In the genomic region with DNA sequence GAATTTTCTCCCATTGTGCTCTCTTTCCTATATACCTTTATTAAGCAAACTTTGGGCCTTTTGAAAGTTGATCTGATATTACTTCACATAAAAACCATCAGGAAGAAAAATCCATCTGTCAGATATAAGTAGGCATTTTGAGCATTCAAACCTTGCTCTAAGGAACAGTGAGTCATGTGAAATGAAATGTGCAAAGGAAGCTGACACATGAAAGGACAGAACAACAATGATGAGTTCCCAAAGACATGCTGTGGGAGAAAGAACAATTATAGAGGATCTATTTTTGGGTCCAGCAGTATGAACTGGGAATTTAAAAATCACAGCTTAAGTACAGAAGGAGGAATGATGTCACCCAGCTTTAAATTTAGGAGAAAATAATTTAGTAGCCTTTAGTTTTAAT, we compare ENCODE assay signal across 18 cellular contexts. TPM values are rescaled to one million over a fixed set of nuclear protein-coding genes. Genes with fewer than 3 reads are reported as not detected.
DNase-seq lines count a peak whose midpoint lies in the region; ATAC-seq, FAIRE-seq and TF ChIP-seq lines count a peak whose summit lies in the region.
"Had no signal": no experiment of that assay in that cellular context is flagged by ENCODE, and none has a peak within 500 bp of the region (broad histone marks: within the 10 kb centered on the region; RNA-seq: fewer than 3 reads in every experiment).

No MANE protein-coding gene starts in this region.

- H4K20me1 ChIP-seq in astrocyte (ENCODE audit: insufficient read depth, low read length) = no peaks in the 10 kb centered on the region

- no peaks in the 10 kb centered on the region for H3K9me3 ChIP-seq in breast epithelium
- H3K9me3 ChIP-seq in astrocyte (ENCODE audit: insufficient read depth, low read depth, low read length) = no peaks in the 10 kb centered on the region
- H3K9me3 ChIP-seq: SJCRH30 had no signal

- TF ChIP-seq CTCF in MCF 10A (IDR thresholded peaks at IDR 0.05; ENCODE audit: unreplicated experiment) (no peak), breast epithelium (IDR thresholded peaks at IDR 0.05) (no peak), astrocyte (IDR thresholded peaks at IDR 0.05; ENCODE audit: insufficient read depth, low read depth, low read length) (no peak), foreskin keratinocyte (conservative IDR thresholded peaks at IDR 0.05) (no peak)

- peak; percentile 99 for ATAC-seq in foreskin keratinocyte
- no peak for ATAC-seq in naive thymus-derived CD8-positive, alpha-beta T cell
- ATAC-seq: natural killer cell; stimulated activated naive CD8-positive, alpha-beta T cell treated with anti-CD3 and anti-CD28 coated beads, Interleukin-15, Interleukin-2, amounts not matched to agents 100 U/mL and 50 U/mL, for 24 hours had no signal

- H3K4me3 Mint-ChIP-seq in MCF 10A (ENCODE audit: unreplicated experiment) (no peak overlapping the region), astrocyte (ENCODE audit: unreplicated experiment) (peak overlapping the region; percentile 20)
- H3K4me3 Mint-ChIP-seq in naive thymus-derived CD8-positive, alpha-beta T cell = no peak overlapping the region
- H3K4me3 Mint-ChIP-seq: natural killer cell had no signal

- H3K27ac Mint-ChIP-seq in MCF 10A (ENCODE audit: low read depth, unreplicated experiment) = peak overlapping the region; percentile 6
- peak overlapping the region; percentile 0 for H3K27ac Mint-ChIP-seq in astrocyte (ENCODE audit: unreplicated experiment)
- no peak overlapping the region for H3K27ac Mint-ChIP-seq in naive thymus-derived CD8-positive, alpha-beta T cell
- H3K27ac Mint-ChIP-seq: natural killer cell had no signal

- peak overlapping the region; percentile 28 for H3K9ac ChIP-seq in astrocyte (ENCODE audit: low read length)

- CTCF ChIA-PET in MCF 10A (lab: Yijun Ruan, JAX) = interaction anchor here (1.1 to 1.4 kb wide), 2 partner anchors 18 to 151 kb away, joined by 5 to 6 read pairs; no protein-coding TSS in a partner anchor

- TF ChIP-seq POLR2A in breast epithelium (IDR thresholded peaks at IDR 0.05) = no peak

- FAIRE-seq in astrocyte (lab: Jason Lieb, UNC) = peak; percentile 93
- FAIRE-seq: colon, GM18507 had no signal

- H3K4me1 ChIP-seq in breast epithelium (no peaks in the 10 kb centered on the region), astrocyte (ENCODE audit: insufficient read depth, low read length) (peaks cover 13% of the 10 kb centered on the region), foreskin keratinocyte (peaks cover 23% of the 10 kb centered on the region)
- H3K4me1 ChIP-seq: SJCRH30 had no signal

- POLR2A ChIA-PET in MCF 10A (lab: Yijun Ruan, JAX) = no interaction called here
- POLR2A ChIA-PET in naive thymus-derived CD8-positive, alpha-beta T cell (lab: Charles Lee) = no interaction called here

- no peak overlapping the region for H2AFZ ChIP-seq in astrocyte (ENCODE audit: low read depth, low read length)

- H3K27ac ChIP-seq in breast epithelium = no peak overlapping the region
- peak overlapping the region; percentile 64 for H3K27ac ChIP-seq in astrocyte (ENCODE audit: low read depth, low read length)
- no peak overlapping the region for H3K27ac ChIP-seq in foreskin keratinocyte
- H3K27ac ChIP-seq: 22Rv1, SJCRH30 had no signal

- H3K4me2 ChIP-seq in astrocyte (ENCODE audit: low read length) = peak overlapping the region; percentile 52

- H3K4me1 Mint-ChIP-seq in MCF 10A (ENCODE audit: insufficient read depth, unreplicated experiment) (peaks cover 16% of the 10 kb centered on the region), astrocyte (ENCODE audit: low read depth, unreplicated experiment) (peaks cover 8% of the 10 kb centered on the region)
- no peaks in the 10 kb centered on the region for H3K4me1 Mint-ChIP-seq in naive thymus-derived CD8-positive, alpha-beta T cell
- H3K4me1 Mint-ChIP-seq: natural killer cell had no signal

- H3K27me3 ChIP-seq in breast epithelium (no peaks in the 10 kb centered on the region), astrocyte (ENCODE audit: insufficient read depth, low read length) (no peaks in the 10 kb centered on the region), foreskin keratinocyte (no peaks in the 10 kb centered on the region)
- H3K27me3 ChIP-seq: SJCRH30 had no signal

- no peaks in the 10 kb centered on the region for H3K36me3 Mint-ChIP-seq in MCF 10A (ENCODE audit: insufficient read depth, unreplicated experiment)
- peaks cover 2% of the 10 kb centered on the region for H3K36me3 Mint-ChIP-seq in astrocyte (ENCODE audit: low read depth, unreplicated experiment)
- no peaks in the 10 kb centered on the region for H3K36me3 Mint-ChIP-seq in naive thymus-derived CD8-positive, alpha-beta T cell
- H3K36me3 Mint-ChIP-seq: natural killer cell had no signal

- intact Hi-C loops in MCF 10A (cut with micrococcal nuclease) = no loop called here
- intact Hi-C loops in breast epithelium (cut with DNase I; ENCODE audit: low total_unique reads) = no loop called here

- BruUV-seq in MCF 10A (replicated peaks; lab: Mats Ljungman, UMichigan) = no TSS peak

- H3K36me3 ChIP-seq in breast epithelium (no peaks in the 10 kb centered on the region), astrocyte (ENCODE audit: insufficient read depth, low read length) (no peaks in the 10 kb centered on the region)
- H3K36me3 ChIP-seq: SJCRH30 had no signal

- DNase-seq in MCF 10A (ENCODE audit: unreplicated experiment) (peak; percentile 65), breast epithelium (ENCODE audit: low spot score in 2 of 2) (no peak), astrocyte (ENCODE audit: low read depth) (peak; percentile 86), foreskin keratinocyte (peak; percentile 55 to 81), smooth muscle cell of the brain vasculature (ENCODE audit: low read depth, low spot score) (peak; percentile 23), epidermal melanocyte (ENCODE audit: insufficient read length, low spot score) (no peak), NCI-H128 (lab: John Stamatoyannopoulos, UW; ENCODE audit: unreplicated experiment) (no peak)
- no peak for DNase-seq in naive thymus-derived CD8-positive, alpha-beta T cell
- DNase-seq: activated CD4-positive, CD25-positive, alpha-beta regulatory T cell treated with anti-CD3 and anti-CD28 coated beads, Interleukin-2, amount 50 U/mL, for 72 hours; DMS79; natural killer cell; NCI-H526 treated with DMSO at 0.1 percent for 48 hours; SJCRH30; stimulated activated CD4-positive, alpha-beta T cell treated with anti-CD3 and anti-CD28 coated beads, Interleukin-2, amount 100 ng/mL, for 24 hours; stimulated activated naive CD8-positive, alpha-beta T cell treated with anti-CD3 and anti-CD28 coated beads, Interleukin-15, Interleukin-2, amounts not matched to agents 100 U/mL and 50 U/mL, for 24 hours had no signal

- H3K27me3 Mint-ChIP-seq in MCF 10A (ENCODE audit: insufficient read depth, unreplicated experiment) (no peaks in the 10 kb centered on the region), astrocyte (ENCODE audit: low read depth, unreplicated experiment) (no peaks in the 10 kb centered on the region)
- peaks cover 0 to 2% (median 0%) of the 10 kb centered on the region in 5 donors for H3K27me3 Mint-ChIP-seq in naive thymus-derived CD8-positive, alpha-beta T cell

- H3K79me2 ChIP-seq in astrocyte (ENCODE audit: insufficient read depth, low read length) = no peaks in the 10 kb centered on the region

- H3K4me3 ChIP-seq in breast epithelium (no peak overlapping the region), astrocyte (ENCODE audit: insufficient read depth, low read depth, low read length) (no peak overlapping the region)
- H3K4me3 ChIP-seq: SJCRH30 had no signal

- no peaks in the 10 kb centered on the region for H3K9me3 Mint-ChIP-seq in MCF 10A (ENCODE audit: unreplicated experiment)
- H3K9me3 Mint-ChIP-seq in astrocyte (ENCODE audit: unreplicated experiment) = no peaks in the 10 kb centered on the region
- H3K9me3 Mint-ChIP-seq in naive thymus-derived CD8-positive, alpha-beta T cell = no peaks in the 10 kb centered on the region

RNA-seq across cellular contexts. Expression of a gene that starts 18.1 kb away (rescaled TPM):
- total RNA-seq in MCF 10A (2022) = 0.16 and 0.32 TPM in 2 replicates
- 100 to 1,000 TPM in 1 of 3 donors, 10 to 100 TPM in 2; 40.4 to 164 (median 57.4) TPM for total RNA-seq in breast epithelium
- 4.3 and 6.5 TPM in 2 replicates for total RNA-seq in astrocyte
- 2.3 and 3.3 TPM in 2 replicates for total RNA-seq in foreskin keratinocyte
- polyA plus RNA-seq in foreskin keratinocyte = 0.56 and 0.69 TPM in 2 replicates
- under 1 TPM; 0.34 to 0.85 TPM for total RNA-seq in naive thymus-derived CD8-positive, alpha-beta T cell
- polyA plus RNA-seq in naive thymus-derived CD8-positive, alpha-beta T cell = 1 to 10 TPM in 2 of 3 donors, not detected in 1; 1.1 to 1.9 TPM

Comparison
In these comparisons a context has a peak if more than half of its experiments do, and no peak if none do; other contexts are left out.
1. DNase-seq: peak in MCF 10A (single experiment), astrocyte (single experiment), foreskin keratinocyte (2 of 2) and smooth muscle cell of the brain vasculature (single experiment); none in breast epithelium (0 of 2), naive thymus-derived CD8-positive, alpha-beta T cell (0 of 10), epidermal melanocyte (single experiment) and NCI-H128 (single experiment).
2. H3K27ac Mint-ChIP-seq: peak in MCF 10A (single experiment) and astrocyte (single experiment); none in naive thymus-derived CD8-positive, alpha-beta T cell (0 of 10).